In the genomic region with DNA sequence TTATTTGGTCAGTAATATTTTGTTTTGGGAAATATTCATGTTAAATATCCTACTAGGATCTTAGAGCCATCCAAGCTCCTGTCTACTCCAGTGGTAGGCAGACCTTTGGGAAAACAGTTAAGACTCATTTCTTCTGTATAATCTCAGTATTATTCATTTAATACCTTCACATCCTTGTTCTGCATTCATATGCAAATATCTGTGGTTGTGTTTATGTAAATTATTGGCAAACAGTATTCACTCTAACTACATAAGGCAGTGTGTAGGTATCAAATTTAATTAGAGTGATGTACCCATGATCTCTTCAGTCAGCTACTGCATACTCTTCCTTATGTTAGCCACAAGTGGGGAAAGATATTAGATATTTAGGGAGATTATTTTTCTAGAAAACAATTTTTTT, we compare ENCODE assay signal across 31 cellular contexts.
"Had no signal": no experiment of that assay in that cellular context is flagged by ENCODE, and none has a peak within 500 bp of the region (broad histone marks: within the 10 kb centered on the region; RNA-seq: fewer than 3 reads in every experiment).

No MANE protein-coding gene starts in this region.

- H3K27me3 ChIP-seq: ascending aorta, cardiac muscle cell had no signal

- H3K9me3 ChIP-seq: ascending aorta had no signal

- DNase-seq: activated B cell treated with CpG ODN at 0.5 μM for 24 hours; activated CD4-positive, alpha-beta memory T cell treated with anti-CD3 and anti-CD28 coated beads for 36 hours; activated CD4-positive, alpha-beta T cell treated with anti-CD3 and anti-CD28 coated beads for 4 hours; activated CD4-positive, alpha-beta T cell treated with anti-CD3 and anti-CD28 coated beads, Interleukin-2, amount 50 U/mL, for 1 hour; activated CD4-positive, alpha-beta T cell treated with anti-CD3 and anti-CD28 coated beads, Interleukin-2, amount 50 U/mL, for 4 hours; activated CD4-positive, CD25-positive, alpha-beta regulatory T cell treated with anti-CD3 and anti-CD28 coated beads, Interleukin-2, amount 50 U/mL, for 72 hours; activated CD8-positive, alpha-beta memory T cell treated with anti-CD3 and anti-CD28 coated beads, Interleukin-2, amount 50 U/mL, for 4 hours; activated CD8-positive, alpha-beta T cell treated with anti-CD3 and anti-CD28 coated beads for 36 hours; activated effector memory CD4-positive, alpha-beta T cell treated with anti-CD3 and anti-CD28 coated beads, Interleukin-2, amount 50 U/mL, for 16 hours; activated gamma-delta T cell treated with Interleukin-2 at 50 U/mL for 16 hours; activated naive CD4-positive, alpha-beta T cell; activated naive CD4-positive, alpha-beta T cell treated with anti-CD3 and anti-CD28 coated beads for 36 hours; activated naive CD4-positive, alpha-beta T cell treated with anti-CD3 and anti-CD28 coated beads, Interleukin-2, amount 50 U/mL, for 16 hours; activated naive CD8-positive, alpha-beta T cell treated with anti-CD3 and anti-CD28 coated beads, Interleukin-2, amount 10 ng/mL, durations not matched to agents 7 days and 5 days; activated naive CD8-positive, alpha-beta T cell treated with anti-CD3 and anti-CD28 coated beads, Interleukin-2, amount 50 U/mL, for 24 hours; activated T-cell treated with anti-CD3 and anti-CD28 coated beads for 4 hours; activated T-cell treated with anti-CD3 and anti-CD28 coated beads, Interleukin-2, amount 50 U/mL, for 1 hour; activated T-cell treated with anti-CD3 and anti-CD28 coated beads, Interleukin-2, amount 50 U/mL, for 4 hours; activated T-cell treated with anti-CD3 and anti-CD28 coated beads, Interleukin-2, amount 50 U/mL, for 72 hours; amygdala; anterior cingulate cortex; caudate nucleus; cerebellar nuclear complex; T-helper 2 cell; T-helper 9 cell had no signal

- FAIRE-seq: bronchial epithelial cell, TTC549 had no signal

- H3K4me3 ChIP-seq: ascending aorta, cardiac muscle cell had no signal

- ATAC-seq: activated CD8-positive, alpha-beta T cell treated with anti-CD3 and anti-CD28 coated beads for 36 hours; activated naive CD4-positive, alpha-beta T cell treated with anti-CD3 and anti-CD28 coated beads, Interleukin-2, amount 50 U/mL, for 72 hours; activated naive CD8-positive, alpha-beta T cell treated with anti-CD3 and anti-CD28 coated beads, Interleukin-2, amount 50 U/mL, for 24 hours; activated T-cell treated with anti-CD3 and anti-CD28 coated beads, Interleukin-2, amount 50 U/mL, for 4 hours; activated T-cell treated with anti-CD3 and anti-CD28 coated beads, Interleukin-2, amount 50 U/mL, for 72 hours; activated T-helper 17 cell treated with anti-CD3 and anti-CD28 coated beads, Interleukin-2, amount 50 U/mL, for 72 hours had no signal

- H3K27ac ChIP-seq: ascending aorta, cardiac muscle cell had no signal

- H3K36me3 ChIP-seq: ascending aorta, cardiac muscle cell had no signal

- H3K4me1 ChIP-seq: ascending aorta had no signal
